Comparison of ENCODE assay signal across 8 cellular contexts in genomic region chr19:49929611-49930482, GRCh38. TPM values are rescaled to one million over a fixed set of nuclear protein-coding genes. Genes with fewer than 3 reads are reported as not detected.
DNase-seq lines count a peak whose midpoint lies in the region; ATAC-seq and TF ChIP-seq lines count a peak whose summit lies in the region.

No MANE protein-coding gene starts in this region.

- peak overlapping the region; percentile 99 for H3K27ac ChIP-seq in OCI-LY1 (ENCODE audit: low read depth, low read length, poor library complexity, severe bottlenecking)
- peak overlapping the region; percentile 89 for H3K27ac ChIP-seq in epithelial cell of prostate

- 0 out of 2 replicates have a peak, but pooled peaks have one; percentile 4 for TF ChIP-seq CTCF in OCI-LY1 (IDR thresholded peaks at IDR 0.05; ENCODE audit: low read length)
- TF ChIP-seq CTCF in mucosa of descending colon (IDR thresholded peaks at IDR 0.05) = no peak

- ATAC-seq in GM21515 (IDR thresholded peaks at IDR 0.05; ENCODE audit: unreplicated experiment) (peak; percentile 54), mucosa of descending colon (peak; percentile 89)

- intact Hi-C loops in mucosa of descending colon (cut with DNase I, micrococcal nuclease) = loop anchor here in 1 of 2 donors (10.0 kb wide), 1 partner anchor 55 kb away; no protein-coding TSS in a partner anchor

- no peaks in the 10 kb centered on the region for H3K9me2 ChIP-seq in OCI-LY1 (ENCODE audit: low read depth, low read length)

- H3K79me2 ChIP-seq in OCI-LY1 (ENCODE audit: insufficient read depth, low read length) = peaks cover 24% of the 10 kb centered on the region

- H3K36me3 ChIP-seq in OCI-LY1 (ENCODE audit: insufficient read depth, low read length) (peaks cover 72% of the 10 kb centered on the region), mucosa of descending colon (ENCODE audit: low read depth) (no peaks in the 10 kb centered on the region)

- DNase-seq in D341Med (ENCODE audit: low spot score) = peak; percentile 91
- peak; percentile 93 for DNase-seq in HuH-7 (ENCODE audit: low spot score)
- DNase-seq in activated T-cell treated with anti-CD3 and anti-CD28 coated beads for 1 hour (ENCODE audit: low read depth) = peak; percentile 83
- peak; percentile 83 for DNase-seq in epithelial cell of prostate (ENCODE audit: low read depth, low spot score)
- DNase-seq in mucosa of descending colon = peak; percentile 91 to 94 (median 93)
- peak; percentile 74 to 85 for DNase-seq in stimulated activated CD8-positive, alpha-beta memory T cell treated with anti-CD3 and anti-CD28 coated beads, Interleukin-4, amount 100 ng/mL, for 1 hour (ENCODE audit: low read depth in 2 of 2, low spot score in 1 of 2)

- no peaks in the 10 kb centered on the region for H4K20me1 ChIP-seq in OCI-LY1 (ENCODE audit: insufficient read depth, low read length)

- peak overlapping the region; percentile 98 for H3K9ac ChIP-seq in OCI-LY1 (ENCODE audit: low read length)

- H2AFZ ChIP-seq in OCI-LY1 (ENCODE audit: low read length) = no peak overlapping the region

- peak overlapping the region; percentile 71 for H3K4me2 ChIP-seq in OCI-LY1 (ENCODE audit: low read length)

- H3K4me3 ChIP-seq in OCI-LY1 (ENCODE audit: low read depth, low read length, poor library complexity, severe bottlenecking) (peak overlapping the region; percentile 89), mucosa of descending colon (peak overlapping the region; percentile 88)

- H3K9me3 ChIP-seq in OCI-LY1 (ENCODE audit: low read length) (no peaks in the 10 kb centered on the region), mucosa of descending colon (no peaks in the 10 kb centered on the region)

- H3F3A ChIP-seq in OCI-LY1 (ENCODE audit: insufficient read depth, low read length) = no peaks in the 10 kb centered on the region

- H3K4me1 ChIP-seq in OCI-LY1 (ENCODE audit: insufficient read depth, low read length, severe bottlenecking) (peaks cover 57% of the 10 kb centered on the region), mucosa of descending colon (ENCODE audit: low read depth) (peaks cover 18% of the 10 kb centered on the region)

- H3K27me3 ChIP-seq in OCI-LY1 (ENCODE audit: insufficient read depth, low read length) = no peaks in the 10 kb centered on the region

RNA-seq across cellular contexts. Expression of gene NUP62, which starts 0.5 kb away (rescaled TPM):
- 10 to 100 TPM; 34.1 to 41.0 (median 40.9) TPM for total RNA-seq in mucosa of descending colon

RNA-seq across cellular contexts. Expression of gene ATF5, which starts 0.8 kb away (rescaled TPM):
- total RNA-seq in mucosa of descending colon = 10 to 100 TPM; 10.7 to 25.0 (median 16.1) TPM

RNA-seq across cellular contexts. Expression of gene SIGLEC11, which starts 31.1 kb away (rescaled TPM):
- total RNA-seq in mucosa of descending colon = 1 to 10 TPM in 2 of 3 donors, under 1 TPM in 1; 0.49 to 2.0 (median 1.1) TPM

RNA-seq across cellular contexts. Expression of gene IL4I1, which starts 33.2 kb away (rescaled TPM):
- total RNA-seq in mucosa of descending colon = 1 to 10 TPM; 1.2 to 1.7 (median 1.6) TPM

RNA-seq across cellular contexts. Expression of gene TBC1D17, which starts 52.3 kb away (rescaled TPM):
- 10 to 100 TPM; 33.7 to 55.7 (median 45.1) TPM for total RNA-seq in mucosa of descending colon

Comparison
In these comparisons a context has a peak if more than half of its experiments do, and no peak if none do; other contexts are left out.
1. Peak in every context shown above with its lines: DNase-seq, ATAC-seq, H3K4me3 ChIP-seq and H3K27ac ChIP-seq.